Comparison of ENCODE assay signal across 11 cellular contexts in genomic region chr9:134372621-134373267, GRCh38. TPM values are rescaled to one million over a fixed set of nuclear protein-coding genes. Genes with fewer than 3 reads are reported as not detected.
DNase-seq lines count a peak whose midpoint lies in the region; ATAC-seq and TF ChIP-seq lines count a peak whose summit lies in the region.
"Had no signal": no experiment of that assay in that cellular context is flagged by ENCODE, and none has a peak within 500 bp of the region (broad histone marks: within the 10 kb centered on the region; RNA-seq: fewer than 3 reads in every experiment).

No MANE protein-coding gene starts in this region.

- TF ChIP-seq CTCF in Peyer's patch (IDR thresholded peaks at IDR 0.05): no peak
- no peak for TF ChIP-seq CTCF in dorsolateral prefrontal cortex (IDR thresholded peaks at IDR 0.05 in 54 of 56, conservative IDR thresholded peaks at IDR 0.05 in 2 of 56; ENCODE audit: low read depth in 1 of 56, partially characterized antibody in 56 of 56)
- no peak for TF ChIP-seq CTCF in lower lobe of right lung (IDR thresholded peaks at IDR 0.05)
- TF ChIP-seq CTCF in transverse colon (IDR thresholded peaks at IDR 0.05): no peak

- 69% methylated on average over 14 of the region's 16 CpGs; no CpG with 5 or more reads in 1 of the 2 donors for WGBS in transverse colon (ENCODE audit: low coverage in 1 of 2), 2 donors

- H3K4me3 Mint-ChIP-seq in activated T-cell treated with anti-CD3 and anti-CD28 coated beads, Interleukin-2, amount 50 U/mL, for 24 hours: no peak overlapping the region
- H3K4me3 Mint-ChIP-seq: stimulated activated naive CD8-positive, alpha-beta T cell treated with anti-CD3 and anti-CD28 coated beads, Interleukin-15, Interleukin-2, amounts not matched to agents 100 ng/mL and 50 ng/mL, for 24 hours had no signal

- in situ Hi-C loops in transverse colon (cut with MboI; ENCODE audit: low pct_ligation_motif_present in 1 of 4, low pct_unique_long_range_greater_than_20kb in 1 of 4, low sequenced_read_pairs in 3 of 4): no loop called here

- no peak overlapping the region for H3K27ac Mint-ChIP-seq in activated T-cell treated with anti-CD3 and anti-CD28 coated beads, Interleukin-2, amount 50 U/mL, for 24 hours
- H3K27ac Mint-ChIP-seq: stimulated activated naive CD8-positive, alpha-beta T cell treated with anti-CD3 and anti-CD28 coated beads, Interleukin-15, Interleukin-2, amounts not matched to agents 100 ng/mL and 50 ng/mL, for 24 hours had no signal

- H3K36me3 ChIP-seq in Peyer's patch (peaks cover 0 to 4% (median 0%) of the 10 kb centered on the region in 3 donors), lower lobe of right lung (no peaks in the 10 kb centered on the region), transverse colon (no peaks in the 10 kb centered on the region)

- no peak for TF ChIP-seq EP300 in transverse colon (IDR thresholded peaks at IDR 0.05; ENCODE audit: low read depth)

- no peaks in the 10 kb centered on the region for H3K27me3 Mint-ChIP-seq in activated T-cell treated with anti-CD3 and anti-CD28 coated beads, Interleukin-2, amount 50 U/mL, for 24 hours

- H3K4me3 ChIP-seq in Peyer's patch (no peak overlapping the region), dorsolateral prefrontal cortex (no peak overlapping the region), lower lobe of right lung (peak overlapping the region; percentile 40), transverse colon (no peak overlapping the region)

- no peak for DNase-seq in Peyer's patch
- DNase-seq in dorsolateral prefrontal cortex: no peak
- peak; percentile 94 for DNase-seq in lower lobe of right lung
- peak; percentile 44 for DNase-seq in transverse colon
- DNase-seq in effector CD8-positive, alpha-beta T cell (lab: John Stamatoyannopoulos, UW): no peak
- no peak for DNase-seq in T-helper 9 cell
- no peak for DNase-seq in activated T-cell treated with anti-CD3 and anti-CD28 coated beads, Interleukin-2, amount 50 U/mL, for 24 hours
- DNase-seq: NCI-H1048, PC-3 had no signal

- H3K9me3 ChIP-seq in Peyer's patch (no peaks in the 10 kb centered on the region), lower lobe of right lung (no peaks in the 10 kb centered on the region), transverse colon (no peaks in the 10 kb centered on the region)

- ATAC-seq in lower lobe of right lung (peak; percentile 41 to 77), GM19023 (IDR thresholded peaks at IDR 0.05; ENCODE audit: unreplicated experiment) (no peak)
- ATAC-seq: PC-3 had no signal

- H3K27me3 ChIP-seq in Peyer's patch (no peaks in the 10 kb centered on the region), dorsolateral prefrontal cortex (no peaks in the 10 kb centered on the region), lower lobe of right lung (ENCODE audit: low read depth) (no peaks in the 10 kb centered on the region), transverse colon (no peaks in the 10 kb centered on the region)

- intact Hi-C loops in dorsolateral prefrontal cortex (cut with DNase I): no loop called here
- intact Hi-C loops in lower lobe of right lung (cut with DNase I): no loop called here
- intact Hi-C loops in transverse colon (cut with DNase I; ENCODE audit: low total_unique reads): no loop called here

- H3K4me1 Mint-ChIP-seq in activated T-cell treated with anti-CD3 and anti-CD28 coated beads, Interleukin-2, amount 50 U/mL, for 24 hours (ENCODE audit: low read depth): peaks cover 4% of the 10 kb centered on the region

- peaks cover 0 to 91% (median 15%) of the 10 kb centered on the region in 4 donors for H3K4me1 ChIP-seq in Peyer's patch
- peaks cover 87% of the 10 kb centered on the region for H3K4me1 ChIP-seq in lower lobe of right lung
- peaks cover 42 to 64% (median 56%) of the 10 kb centered on the region in 4 donors for H3K4me1 ChIP-seq in transverse colon

- H3K9me3 Mint-ChIP-seq in activated T-cell treated with anti-CD3 and anti-CD28 coated beads, Interleukin-2, amount 50 U/mL, for 24 hours: no peaks in the 10 kb centered on the region
- H3K9me3 Mint-ChIP-seq: stimulated activated naive CD8-positive, alpha-beta T cell treated with anti-CD3 and anti-CD28 coated beads, Interleukin-15, Interleukin-2, amounts not matched to agents 100 ng/mL and 50 ng/mL, for 24 hours had no signal

- no peak for TF ChIP-seq POLR2A in Peyer's patch (IDR thresholded peaks at IDR 0.05)
- TF ChIP-seq POLR2A in transverse colon (IDR thresholded peaks at IDR 0.05): no peak

- H3K36me3 Mint-ChIP-seq in activated T-cell treated with anti-CD3 and anti-CD28 coated beads, Interleukin-2, amount 50 U/mL, for 24 hours (ENCODE audit: low read depth): no peaks in the 10 kb centered on the region

- H3K27ac ChIP-seq in Peyer's patch (peak overlapping the region in 3 of 4 donors; percentile 14 to 76 (median 43)), dorsolateral prefrontal cortex (peak overlapping the region in 47 of 59 donors; percentile 14 to 88 (median 67)), lower lobe of right lung (peak overlapping the region; percentile 88), transverse colon (peak overlapping the region; percentile 27 to 53 (median 36))

RNA-seq across cellular contexts. Expression of gene RXRA, which starts 46.5 kb away (rescaled TPM):
- total RNA-seq in Peyer's patch: 10 to 100 TPM; 54.5 to 83.6 (median 65.4) TPM
- 100 to 1,000 TPM in 4 of 120 experiments, 10 to 100 TPM in 116; 32.1 to 133 (median 55.1) TPM for total RNA-seq in dorsolateral prefrontal cortex
- 85.7 TPM for total RNA-seq in lower lobe of right lung
- total RNA-seq in transverse colon: 10 to 100 TPM; 27.3 to 70.5 (median 58.6) TPM

Comparison
In these comparisons a context has a peak if more than half of its experiments do, and no peak if none do; other contexts are left out.
1. DNase-seq: peak in lower lobe of right lung (single experiment) and transverse colon (single experiment); none in Peyer's patch (0 of 3), dorsolateral prefrontal cortex (0 of 10), effector CD8-positive, alpha-beta T cell (single experiment), T-helper 9 cell (single experiment) and activated T-cell treated with anti-CD3 and anti-CD28 coated beads, Interleukin-2, amount 50 U/mL, for 24 hours (single experiment).
2. H3K27ac ChIP-seq: peak in every context shown above with its lines; median percentile 88 in lower lobe of right lung; 67 in dorsolateral prefrontal cortex; 43 in Peyer's patch; 36 in transverse colon.